Comparison of ENCODE assay signal across 15 cellular contexts in the genomic region with DNA sequence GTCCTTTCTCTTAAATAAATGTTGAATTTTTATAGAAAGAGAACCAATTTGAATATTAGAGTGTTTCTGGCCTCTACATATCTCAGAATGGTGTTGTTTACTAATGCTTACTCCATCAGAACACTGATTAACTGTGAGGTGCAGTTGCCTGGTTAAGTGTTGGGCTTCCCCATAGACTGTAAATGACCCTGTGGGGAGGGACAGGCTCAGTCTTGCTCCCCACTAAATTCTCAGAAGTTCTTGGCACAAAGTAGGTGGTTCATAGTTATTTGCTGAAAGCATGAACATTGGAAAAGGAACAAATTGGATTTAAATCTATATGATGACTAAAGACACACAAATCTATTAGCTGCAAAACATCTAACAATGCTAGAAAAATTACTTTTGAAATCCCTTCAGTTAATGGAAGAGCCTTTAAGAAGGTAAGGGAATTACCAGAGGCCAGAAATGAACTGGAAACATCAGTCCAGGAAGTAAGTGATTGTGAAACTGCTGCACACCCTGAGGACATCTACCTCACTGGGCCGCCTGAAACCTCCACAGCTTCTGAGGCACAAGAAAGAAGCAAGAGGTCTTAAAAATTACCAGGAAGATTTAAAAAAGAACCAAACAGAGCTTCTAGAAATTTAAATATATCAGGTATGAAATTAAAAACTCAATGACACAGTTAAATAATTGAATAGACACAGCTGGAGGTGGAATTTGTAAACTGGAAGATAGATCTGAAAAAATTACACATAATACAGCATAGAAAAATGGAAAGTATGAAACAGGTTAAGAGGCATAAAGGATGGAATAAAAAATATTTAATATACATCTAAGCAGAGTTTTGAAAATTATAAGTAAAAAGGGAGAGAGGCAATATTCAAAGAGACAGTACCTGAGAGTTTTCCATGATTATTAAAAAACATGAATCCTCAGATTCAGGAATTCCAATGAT. TPM values are rescaled to one million over a fixed set of nuclear protein-coding genes. Genes with fewer than 3 reads are reported as not detected.
DNase-seq lines count a peak whose midpoint lies in the region; ATAC-seq, FAIRE-seq and TF ChIP-seq lines count a peak whose summit lies in the region.
"Had no signal": no experiment of that assay in that cellular context is flagged by ENCODE, and none has a peak within 500 bp of the region (broad histone marks: within the 10 kb centered on the region; RNA-seq: fewer than 3 reads in every experiment).

No MANE protein-coding gene starts in this region.

- no peak overlapping the region for H3K14ac ChIP-seq in H1 (ENCODE audit: insufficient read length)

- TF ChIP-seq RAD21 in H1 (IDR thresholded peaks at IDR 0.05 in 1 of 2, conservative IDR thresholded peaks at IDR 0.05 in 1 of 2; ENCODE audit: low read depth in 2 of 2, low read length in 2 of 2), result no peak

- H3K79me2 ChIP-seq in H1 (ENCODE audit: control insufficient read depth in 1 of 2, insufficient read depth in 2 of 2, low read length in 2 of 2) (no peaks in the 10 kb centered on the region), keratinocyte (ENCODE audit: control insufficient read depth, insufficient read depth, low read length) (no peaks in the 10 kb centered on the region)

- no peak overlapping the region for H3K18ac ChIP-seq in H1 (ENCODE audit: extremely low read depth, low read length)

- no peak overlapping the region for H3K4me3 ChIP-seq in H1 (ENCODE audit: extremely low read depth in 1 of 4, insufficient read depth in 2 of 4, low read depth in 3 of 4, low read length in 4 of 4)
- no peak overlapping the region for H3K4me3 ChIP-seq in keratinocyte (ENCODE audit: control insufficient read depth in 2 of 3, extremely low read depth in 1 of 3, insufficient read depth in 2 of 3, low read depth in 1 of 3, low read length in 3 of 3)
- no peak overlapping the region for H3K4me3 ChIP-seq in WERI-Rb-1 (ENCODE audit: low read depth, low read length)
- no peak overlapping the region for H3K4me3 ChIP-seq in SJCRH30
- H3K4me3 ChIP-seq: BLaER1, MG63 had no signal

- TF ChIP-seq CTCF in RWPE1 (conservative IDR thresholded peaks at IDR 0.05; ENCODE audit: low read depth) (no peak), H1 (IDR thresholded peaks at IDR 0.05; ENCODE audit: control extremely low read depth in 1 of 3, insufficient read depth in 1 of 3, low read depth in 1 of 3, low read length in 3 of 3) (no peak), keratinocyte (optimal IDR thresholded peaks at IDR 0.05 in 1 of 3, IDR thresholded peaks at IDR 0.05 in 1 of 3, conservative IDR thresholded peaks at IDR 0.05 in 1 of 3; ENCODE audit: extremely low read depth in 1 of 3, insufficient read depth in 2 of 3, low read length in 3 of 3) (no peak), WERI-Rb-1 (IDR thresholded peaks at IDR 0.05; ENCODE audit: low read depth, low read length) (no peak)

- no peak overlapping the region for H3K56ac ChIP-seq in H1 (replicated peaks; ENCODE audit: insufficient read length, low read depth, low read length)

- H3K36me3 Mint-ChIP-seq in T-cell, result peaks cover 14% of the 10 kb centered on the region

- H3K4ac ChIP-seq in H1 (replicated peaks; ENCODE audit: insufficient read length, low read depth, low read length), result no peak overlapping the region

- H3K4me2 ChIP-seq in H1 (ENCODE audit: insufficient read depth in 1 of 2, low read depth in 2 of 2, low read length in 2 of 2) (no peak overlapping the region), keratinocyte (ENCODE audit: control insufficient read depth, extremely low read depth, insufficient read depth, low read depth, low read length) (no peak overlapping the region)
- H3K4me2 ChIP-seq: BLaER1 had no signal

- H3K36me3 ChIP-seq in H1 (ENCODE audit: control insufficient read depth in 2 of 4, insufficient read depth in 4 of 4, low read length in 3 of 4) (no peaks in the 10 kb centered on the region), keratinocyte (ENCODE audit: control insufficient read depth in 2 of 2, extremely low read depth in 1 of 2, insufficient read depth in 2 of 2, low read length in 2 of 2) (no peaks in the 10 kb centered on the region), WERI-Rb-1 (no peaks in the 10 kb centered on the region), SJCRH30 (no peaks in the 10 kb centered on the region)
- H3K36me3 ChIP-seq: BLaER1, MG63 had no signal

- TF ChIP-seq POLR2A in H1 (IDR thresholded peaks at IDR 0.05; ENCODE audit: control extremely low read depth in 1 of 2, low read depth in 2 of 2, low read length in 2 of 2), result no peak

- no peaks in the 10 kb centered on the region for H3K9me1 ChIP-seq in keratinocyte (ENCODE audit: control insufficient read depth, extremely low read depth, insufficient read depth, low read length)

- no peaks in the 10 kb centered on the region for H3K23me2 ChIP-seq in H1 (ENCODE audit: low read depth, low read length)

- H3K9ac ChIP-seq in H1 (replicated peaks in 1 of 4; ENCODE audit: extremely low read depth in 1 of 4, low read depth in 3 of 4, low read length in 3 of 4), result no peak overlapping the region
- no peak overlapping the region for H3K9ac ChIP-seq in keratinocyte (ENCODE audit: control insufficient read depth, extremely low read depth, insufficient read depth, low read length)
- H3K9ac ChIP-seq: BLaER1 had no signal

- dilution Hi-C loops in keratinocyte (cut with MboI; ENCODE audit: extremely low pct_ligation_motif_present, low sequenced_read_pairs), result no loop called here

- peaks cover 0 to 2% of the 10 kb centered on the region in 2 donors for H3K27me3 Mint-ChIP-seq in T-cell

- no peak overlapping the region for H2BK12ac ChIP-seq in H1 (ENCODE audit: low read depth, low read length)

- H2BK120ac ChIP-seq in H1 (replicated peaks; ENCODE audit: low read depth, low read length), result no peak overlapping the region

- H4K91ac ChIP-seq in H1 (replicated peaks; ENCODE audit: insufficient read length, low read length), result no peak overlapping the region

- H3K4me3 Mint-ChIP-seq in T-cell, result no peak overlapping the region
- H3K4me3 Mint-ChIP-seq: CD8-positive, alpha-beta memory T cell had no signal

- POLR2A ChIA-PET in RWPE1 (lab: Yijun Ruan, JAX; ENCODE audit: low non-redundant PET) (interaction anchor here (0.6 kb wide), 1 partner anchor 148 kb away, joined by 3 read pairs; a partner anchor contains a TSS), H1 (lab: Charles Lee; ENCODE audit: partially characterized antibody) (no interaction called here), T-cell (lab: Charles Lee) (interaction anchor here in 1 of 2 donors (0.6 kb wide), 1 partner anchor 110 kb away, joined by 4 read pairs; no protein-coding TSS in a partner anchor)

- no peak overlapping the region for H2BK5ac ChIP-seq in H1 (ENCODE audit: low read depth, low read length)

- CTCF ChIA-PET in RWPE1 (lab: Yijun Ruan, JAX), result no interaction called here
- CTCF ChIA-PET in H1 (lab: Charles Lee; ENCODE audit: partially characterized antibody), result interaction anchor here (1.0 kb wide), 1 partner anchor 16 kb away, joined by 5 read pairs; no protein-coding TSS in a partner anchor
- CTCF ChIA-PET in T-cell (lab: Charles Lee), result interaction anchor here in 1 of 2 donors (0.5 kb wide), 1 partner anchor 234 kb away, joined by 3 read pairs; no protein-coding TSS in a partner anchor

- no peak for TF ChIP-seq EP300 in H1 (IDR thresholded peaks at IDR 0.05; ENCODE audit: borderline replicate concordance in 1 of 2, low read depth in 2 of 2, low read length in 2 of 2)

- peaks cover 0 to 20% (median 16%) of the 10 kb centered on the region in 3 donors for H3K9me3 Mint-ChIP-seq in T-cell

- H4K8ac ChIP-seq in H1 (ENCODE audit: extremely low read depth, insufficient read depth, low read length), result no peak overlapping the region

- H3K4me1 ChIP-seq in H1 (replicated peaks in 1 of 4; ENCODE audit: control insufficient read depth in 3 of 4, insufficient read depth in 4 of 4, low read length in 3 of 4), result no peaks in the 10 kb centered on the region
- peaks cover 25% of the 10 kb centered on the region for H3K4me1 ChIP-seq in keratinocyte (ENCODE audit: control insufficient read depth, extremely low read depth, insufficient read depth, low read length)
- H3K4me1 ChIP-seq in SJCRH30, result no peaks in the 10 kb centered on the region
- H3K4me1 ChIP-seq: BLaER1 had no signal

- no peak overlapping the region for H2BK15ac ChIP-seq in H1 (ENCODE audit: low read length)

- H3K9me3 ChIP-seq in H1 (ENCODE audit: insufficient read depth in 2 of 2, low read depth in 1 of 2, low read length in 1 of 2), result peaks cover 12 to 17% of the 10 kb centered on the region in 2 experiments
- H3K9me3 ChIP-seq in keratinocyte (ENCODE audit: control insufficient read depth, low read depth, low read length), result peaks cover 7% of the 10 kb centered on the region
- H3K9me3 ChIP-seq in WERI-Rb-1 (ENCODE audit: severe bottlenecking), result peaks cover 36% of the 10 kb centered on the region
- peaks cover 9% of the 10 kb centered on the region for H3K9me3 ChIP-seq in SJCRH30 (replicated peaks)

- no peak overlapping the region for H3K27ac Mint-ChIP-seq in T-cell
- H3K27ac Mint-ChIP-seq: CD8-positive, alpha-beta memory T cell had no signal

- H3K27ac ChIP-seq in RWPE1 (no peak overlapping the region), H1 (ENCODE audit: low read depth, low read length) (no peak overlapping the region), keratinocyte (ENCODE audit: control insufficient read depth, insufficient read depth, low read length) (no peak overlapping the region), WERI-Rb-1 (no peak overlapping the region), SJCRH30 (no peak overlapping the region)
- H3K27ac ChIP-seq: BLaER1 had no signal

- no peak overlapping the region for H3K23ac ChIP-seq in H1 (ENCODE audit: insufficient read length)

- H4K20me1 ChIP-seq in H1 (replicated peaks in 1 of 2; ENCODE audit: control insufficient read depth in 1 of 2, insufficient read depth in 2 of 2, low read length in 2 of 2) (no peaks in the 10 kb centered on the region), keratinocyte (ENCODE audit: control insufficient read depth, extremely low read depth, insufficient read depth, low read length) (no peaks in the 10 kb centered on the region)
- H4K20me1 ChIP-seq: BLaER1 had no signal

- DNase-seq in activated effector memory CD4-positive, alpha-beta T cell treated with anti-CD3 and anti-CD28 coated beads, Interleukin-2, amount 50 U/mL, for 16 hours, result peak; percentile 4
- no peak for DNase-seq in activated effector memory CD4-positive, alpha-beta T cell treated with Interleukin-2 at 50 U/mL for 16 hours
- DNase-seq in RWPE1 (ENCODE audit: low spot score) (peak; percentile 69), H1 (ENCODE audit: low read depth in 1 of 2, low spot score in 2 of 2) (no peak), keratinocyte (ENCODE audit: low read depth, low spot score) (no peak), WERI-Rb-1 (no peak), T-cell (no peak), SJCRH30 (no peak)
- DNase-seq: CD8-positive, alpha-beta memory T cell; MG63; NCI-H1417 treated with DMSO at 0.1 percent for 48 hours; NCI-H1930; NCI-H526 treated with DMSO at 0.1 percent for 48 hours; NK-92 treated with Interleukin-12 subunit alpha and Interleukin-12 subunit beta, amount 100 ng/mL, for 24 hours had no signal

- 87% methylated on average over 1 of the region's 1 CpG; no CpG with 5 or more reads in 1 of the 2 experiments for WGBS in H1 (ENCODE audit: extremely low coverage in 1 of 2, insufficient coverage in 1 of 2, insufficient read length in 1 of 2, insufficient replicate concordance in 2 of 2, low coverage in 1 of 2, low lambda C conversion rate in 2 of 2, missing lambda C conversion rate in 1 of 2), 2 experiments

- H4K5ac ChIP-seq in H1 (ENCODE audit: insufficient read length, low read depth, low read length), result no peak overlapping the region

- H3K4me1 Mint-ChIP-seq in T-cell, result no peaks in the 10 kb centered on the region
- H3K4me1 Mint-ChIP-seq: CD8-positive, alpha-beta memory T cell had no signal

- H2AFZ ChIP-seq in H1 (ENCODE audit: low read length), result no peak overlapping the region
- no peak overlapping the region for H2AFZ ChIP-seq in keratinocyte (ENCODE audit: control insufficient read depth, low read length)

- no peaks in the 10 kb centered on the region for H3K79me1 ChIP-seq in H1 (ENCODE audit: low read depth, low read length)

- no peak overlapping the region for H2BK20ac ChIP-seq in H1 (ENCODE audit: low read length)

- no peak for ATAC-seq in T-cell (replicated peaks in 1 of 4)

- FAIRE-seq in H1 (lab: Jason Lieb, UNC) (no peak), keratinocyte (lab: Jason Lieb, UNC) (peak; percentile 81)

- no peaks in the 10 kb centered on the region for H3K27me3 ChIP-seq in H1 (replicated peaks in 1 of 4; ENCODE audit: control insufficient read depth in 3 of 4, extremely low read depth in 1 of 4, insufficient read depth in 3 of 4, low read length in 3 of 4)
- no peaks in the 10 kb centered on the region for H3K27me3 ChIP-seq in keratinocyte (ENCODE audit: control insufficient read depth, extremely low read depth, insufficient read depth, low read length)
- H3K27me3 ChIP-seq in WERI-Rb-1 (ENCODE audit: insufficient read depth, low read depth, severe bottlenecking), result no peaks in the 10 kb centered on the region
- no peaks in the 10 kb centered on the region for H3K27me3 ChIP-seq in SJCRH30
- H3K27me3 ChIP-seq: BLaER1, MG63 had no signal

- H2AK5ac ChIP-seq in H1 (ENCODE audit: low read depth, low read length), result no peak overlapping the region

RNA-seq across cellular contexts. Expression of a gene that starts 17.8 kb away (rescaled TPM):
- 31.9 and 32.5 TPM in 2 replicates for total RNA-seq in H1 (2021; fragmentation: NEBNext Ultra II Directional; extraction: Animal tissue kit (Norgen Biotek cat#: 25700))
- 42.4 and 59.4 TPM in 2 replicates for polyA plus RNA-seq in H1 (2011; rRNA removed)
- polyA plus RNA-seq in H1 (2011; cell fraction: cytosol; rRNA removed), result 39.1 TPM
- polyA plus RNA-seq in H1 (2011; cell fraction: nucleus; rRNA removed), result 70.0 TPM
- polyA plus RNA-seq in H1 (2012, experiment 1 of 2), result 26.0 to 34.8 TPM (median 30.2 TPM) in 4 replicates
- 26.7 TPM for polyA plus RNA-seq in H1 (2012, experiment 2 of 2)
- 46.2 TPM for polyA plus RNA-seq in H1 (2013, experiment 1 of 2)
- 41.3 TPM for polyA plus RNA-seq in H1 (2013, experiment 2 of 2)
- polyA minus RNA-seq in H1 (2011; rRNA and poly(A)+ RNA removed), result 2.0 and 2.8 TPM in 2 replicates
- 12.6 TPM for polyA minus RNA-seq in H1 (2011; cell fraction: cytosol; rRNA and poly(A)+ RNA removed)
- polyA minus RNA-seq in H1 (2011; cell fraction: nucleus; rRNA and poly(A)+ RNA removed), result 10.9 TPM
- polyA plus RNA-seq in keratinocyte, result 6.2 to 12.8 TPM (median 6.8 TPM) in 3 replicates
- 3.6 TPM for polyA plus RNA-seq in keratinocyte (2011; ENCODE audit: low read depth)
- polyA plus RNA-seq in keratinocyte (2011; cell fraction: cytosol; rRNA removed), result 3.3 and 10.8 TPM in 2 replicates
- polyA plus RNA-seq in keratinocyte (2011; cell fraction: nucleus; rRNA removed), result 13.0 and 17.2 TPM in 2 replicates
- 15.8 and 18.5 TPM in 2 replicates for polyA plus RNA-seq in keratinocyte (2012; ENCODE audit: low replicate concordance)
- polyA minus RNA-seq in keratinocyte, result 1.1 to 1.4 TPM (median 1.2 TPM) in 3 replicates
- 20.5 TPM for polyA minus RNA-seq in keratinocyte (2011; cell fraction: cytosol; rRNA and poly(A)+ RNA removed)
- 4.1 and 5.7 TPM in 2 replicates for polyA minus RNA-seq in keratinocyte (2011; cell fraction: nucleus; rRNA and poly(A)+ RNA removed)
- 10 to 100 TPM; 11.2 to 39.0 (median 33.8) TPM for total RNA-seq in T-cell
- total RNA-seq in SJCRH30 (2014; rRNA removed; shearing (Covaris generic)), result 5.6 and 6.1 TPM in 2 replicates

RNA-seq across cellular contexts. Expression of a gene that starts 43.0 kb away (rescaled TPM):
- total RNA-seq in H1 (2021; fragmentation: NEBNext Ultra II Directional; extraction: Animal tissue kit (Norgen Biotek cat#: 25700)), result 284 and 287 TPM in 2 replicates
- 61.8 and 89.8 TPM in 2 replicates for polyA plus RNA-seq in H1 (2011; rRNA removed)
- polyA plus RNA-seq in H1 (2011; cell fraction: cytosol; rRNA removed), result 96.8 TPM
- 39.8 TPM for polyA plus RNA-seq in H1 (2011; cell fraction: nucleus; rRNA removed)
- polyA plus RNA-seq in H1 (2012, experiment 1 of 2), result 219 to 342 TPM (median 230 TPM) in 4 replicates
- 112 TPM for polyA plus RNA-seq in H1 (2012, experiment 2 of 2)
- 194 TPM for polyA plus RNA-seq in H1 (2013, experiment 1 of 2)
- polyA plus RNA-seq in H1 (2013, experiment 2 of 2), result 189 TPM
- 57.0 and 61.8 TPM in 2 replicates for polyA minus RNA-seq in H1 (2011; rRNA and poly(A)+ RNA removed)
- 80.7 TPM for polyA minus RNA-seq in H1 (2011; cell fraction: cytosol; rRNA and poly(A)+ RNA removed)
- polyA minus RNA-seq in H1 (2011; cell fraction: nucleus; rRNA and poly(A)+ RNA removed), result 72.0 TPM
- 82.5 to 218 TPM (median 152 TPM) in 3 replicates for polyA plus RNA-seq in keratinocyte
- 141 TPM for polyA plus RNA-seq in keratinocyte (2011; ENCODE audit: low read depth)
- 192 and 308 TPM in 2 replicates for polyA plus RNA-seq in keratinocyte (2011; cell fraction: cytosol; rRNA removed)
- polyA plus RNA-seq in keratinocyte (2011; cell fraction: nucleus; rRNA removed), result 124 and 181 TPM in 2 replicates
- 237 and 368 TPM in 2 replicates for polyA plus RNA-seq in keratinocyte (2012; ENCODE audit: low replicate concordance)
- 44.0 to 103 TPM (median 55.6 TPM) in 3 replicates for polyA minus RNA-seq in keratinocyte
- polyA minus RNA-seq in keratinocyte (2011; cell fraction: cytosol; rRNA and poly(A)+ RNA removed), result 144 TPM
- polyA minus RNA-seq in keratinocyte (2011; cell fraction: nucleus; rRNA and poly(A)+ RNA removed), result 25.7 and 42.6 TPM in 2 replicates
- 100 to 1,000 TPM in 2 of 5 donors, 10 to 100 TPM in 3; 82.8 to 111 (median 86.8) TPM for total RNA-seq in T-cell
- 275 and 285 TPM in 2 replicates for total RNA-seq in SJCRH30 (2014; rRNA removed; shearing (Covaris generic))

Comparison
In these comparisons a context has a peak if more than half of its experiments do, and no peak if none do; other contexts are left out.
1. DNase-seq: peak in activated effector memory CD4-positive, alpha-beta T cell treated with anti-CD3 and anti-CD28 coated beads, Interleukin-2, amount 50 U/mL, for 16 hours (single experiment) and RWPE1 (single experiment); none in activated effector memory CD4-positive, alpha-beta T cell treated with Interleukin-2 at 50 U/mL for 16 hours (single experiment), H1 (0 of 2), keratinocyte (single experiment), WERI-Rb-1 (single experiment), T-cell (0 of 34) and SJCRH30 (0 of 2).